In genomic region chr13:85223883-85224656, GRCh38 we compare ENCODE assay signal across 17 cellular contexts.
"Had no signal": no experiment of that assay in that cellular context is flagged by ENCODE, and none has a peak within 500 bp of the region (broad histone marks: within the 10 kb centered on the region; RNA-seq: fewer than 3 reads in every experiment).

No MANE protein-coding gene starts in this region.

- H3K27me3 Mint-ChIP-seq: activated CD4-positive, alpha-beta T cell treated with anti-CD3 and anti-CD28 coated beads, Interleukin-2, amount 10 ng/mL, durations not matched to agents 7 days and 5 days; activated T-helper 17 cell treated with anti-CD3 and anti-CD28 coated beads, Interleukin-2, amount 50 U/mL, for 72 hours; T-helper 17 cell had no signal

- H3K4me1 Mint-ChIP-seq: activated CD4-positive, alpha-beta T cell treated with anti-CD3 and anti-CD28 coated beads, Interleukin-2, amount 10 ng/mL, durations not matched to agents 7 days and 5 days; activated T-helper 17 cell treated with anti-CD3 and anti-CD28 coated beads, Interleukin-2, amount 50 U/mL, for 72 hours; brain; neural crest cell; T-helper 17 cell had no signal

- H3K27ac Mint-ChIP-seq: activated CD4-positive, alpha-beta T cell treated with anti-CD3 and anti-CD28 coated beads, Interleukin-2, amount 10 ng/mL, durations not matched to agents 7 days and 5 days; activated T-helper 17 cell treated with anti-CD3 and anti-CD28 coated beads, Interleukin-2, amount 50 U/mL, for 72 hours; brain; T-helper 17 cell had no signal

- H3K4me3 ChIP-seq: gastrocnemius medialis, heart right ventricle, sigmoid colon, upper lobe of right lung had no signal

- H3K9me3 ChIP-seq: gastrocnemius medialis, heart right ventricle, upper lobe of right lung had no signal

- H3K4me1 ChIP-seq: gastrocnemius medialis, heart right ventricle, upper lobe of right lung had no signal

- H3K27ac ChIP-seq: gastrocnemius medialis, heart right ventricle, sigmoid colon, upper lobe of right lung had no signal

- H3K4me3 Mint-ChIP-seq: activated CD4-positive, alpha-beta T cell treated with anti-CD3 and anti-CD28 coated beads, Interleukin-2, amount 10 ng/mL, durations not matched to agents 7 days and 5 days; activated T-helper 17 cell treated with anti-CD3 and anti-CD28 coated beads, Interleukin-2, amount 50 U/mL, for 72 hours; brain; neural crest cell; T-helper 17 cell had no signal

- H3K27me3 ChIP-seq: gastrocnemius medialis, heart right ventricle, sigmoid colon, upper lobe of right lung had no signal

- H3K36me3 ChIP-seq: gastrocnemius medialis, heart right ventricle, sigmoid colon, upper lobe of right lung had no signal

- DNase-seq: activated CD4-positive, alpha-beta T cell treated with anti-CD3 and anti-CD28 coated beads, Interleukin-2, amount 10 ng/mL, durations not matched to agents 7 days and 5 days; activated CD4-positive, CD25-positive, alpha-beta regulatory T cell; activated CD8-positive, alpha-beta memory T cell treated with anti-CD3 and anti-CD28 coated beads for 24 hours; activated naive CD4-positive, alpha-beta T cell treated with anti-CD3 and anti-CD28 coated beads, Interleukin-2, amount 50 U/mL, for 16 hours; dermis blood vessel endothelial cell; gastrocnemius medialis; heart right ventricle; kidney; left ventricle myocardium superior; sigmoid colon; stimulated activated CD4-positive, alpha-beta T cell treated with anti-CD3 and anti-CD28 coated beads, Interleukin-12 subunit alpha, Interleukin-12 subunit beta, amount 100 ng/mL, for 4 hours; stimulated activated naive CD4-positive, alpha-beta T cell treated with Interleukin-2 at 50 U/mL for 16 hours; T-helper 17 cell; upper lobe of right lung had no signal

- H3K36me3 Mint-ChIP-seq: brain had no signal
